6 cellular contexts compared by ENCODE assay signal in genomic region chr20:62367483-62368302, GRCh38.
DNase-seq lines count a peak whose midpoint lies in the region; TF ChIP-seq lines count a peak whose summit lies in the region.

No MANE protein-coding gene starts in this region.

- TF ChIP-seq CTCF in GM12864 (IDR thresholded peaks at IDR 0.05; ENCODE audit: low read depth, low read length, missing control alignments) = no peak

- peak overlapping the region; percentile 34 for H3K4me3 ChIP-seq in GM12864 (ENCODE audit: low read depth, low read length)
- peak overlapping the region; percentile 37 for H3K4me3 ChIP-seq in iPS-11a (ENCODE audit: low read depth, low read length)

- DNase-seq in GM12864 (ENCODE audit: low read depth) = no peak
- DNase-seq in RPMI8226 = peak; percentile 89
- no peak for DNase-seq in Ammon's horn (ENCODE audit: low spot score)
- DNase-seq in SIG-M5 (lab: John Stamatoyannopoulos, UW) = no peak
- no peak for DNase-seq in glomerular visceral epithelial cell (ENCODE audit: extremely low spot score)
